ENCODE assay signal across 1 cellular context in genomic region chr14:72094844-72095582, GRCh38.
TF ChIP-seq lines count a peak whose summit lies in the region.

No MANE protein-coding gene starts in this region.

TF ChIP-seq in GM12878, 131 proteins besides CTCF, POLR2A, EP300 and RAD21 (continued from another document):
- TF ChIP-seq E2F8 (IDR thresholded peaks at IDR 0.05; ENCODE audit: low read depth, partially characterized antibody) (no peak), WRNIP1 (IDR thresholded peaks at IDR 0.05; ENCODE audit: borderline replicate concordance, low read depth, low read length) (no peak), CBFB (IDR thresholded peaks at IDR 0.05; ENCODE audit: low read depth) (peak; percentile 17; the same call in 1 of the 2 replicates), FOS (IDR thresholded peaks at IDR 0.05; ENCODE audit: borderline replicate concordance, extremely low read depth, insufficient read length) (no peak), CEBPZ (IDR thresholded peaks at IDR 0.05; ENCODE audit: low read depth, low read length) (no peak), POU2F2 (IDR thresholded peaks at IDR 0.05; ENCODE audit: borderline replicate concordance, low read depth, low read length) (no peak), SIN3A (IDR thresholded peaks at IDR 0.05; ENCODE audit: low read depth, low read length) (no peak), NR2C1 (IDR thresholded peaks at IDR 0.05) (no peak), LARP7 (IDR thresholded peaks at IDR 0.05) (no peak), ATF7 (IDR thresholded peaks at IDR 0.05; ENCODE audit: low read depth) (peak; percentile 34; the same call in 1 of the 2 replicates), IRF4 (IDR thresholded peaks at IDR 0.05; ENCODE audit: low read depth, low read length) (peak; percentile 65; the same call in 1 of the 2 replicates), MEF2A (IDR thresholded peaks at IDR 0.05; ENCODE audit: insufficient read depth, low read depth, low read length) (peak; percentile 30; the same call in 1 of the 2 replicates), CBX3 (IDR thresholded peaks at IDR 0.05; ENCODE audit: borderline replicate concordance, low read depth) (no peak), TAF1 (IDR thresholded peaks at IDR 0.05; ENCODE audit: borderline replicate concordance, low read depth, low read length) (no peak), SP1 (IDR thresholded peaks at IDR 0.05; ENCODE audit: low read depth, low read length) (no peak), NR2C2 (IDR thresholded peaks at IDR 0.05; ENCODE audit: borderline replicate concordance, control insufficient read depth, insufficient read length, low read depth) (no peak)
